ENCODE assay signal across 9 cellular contexts in the genomic region with DNA sequence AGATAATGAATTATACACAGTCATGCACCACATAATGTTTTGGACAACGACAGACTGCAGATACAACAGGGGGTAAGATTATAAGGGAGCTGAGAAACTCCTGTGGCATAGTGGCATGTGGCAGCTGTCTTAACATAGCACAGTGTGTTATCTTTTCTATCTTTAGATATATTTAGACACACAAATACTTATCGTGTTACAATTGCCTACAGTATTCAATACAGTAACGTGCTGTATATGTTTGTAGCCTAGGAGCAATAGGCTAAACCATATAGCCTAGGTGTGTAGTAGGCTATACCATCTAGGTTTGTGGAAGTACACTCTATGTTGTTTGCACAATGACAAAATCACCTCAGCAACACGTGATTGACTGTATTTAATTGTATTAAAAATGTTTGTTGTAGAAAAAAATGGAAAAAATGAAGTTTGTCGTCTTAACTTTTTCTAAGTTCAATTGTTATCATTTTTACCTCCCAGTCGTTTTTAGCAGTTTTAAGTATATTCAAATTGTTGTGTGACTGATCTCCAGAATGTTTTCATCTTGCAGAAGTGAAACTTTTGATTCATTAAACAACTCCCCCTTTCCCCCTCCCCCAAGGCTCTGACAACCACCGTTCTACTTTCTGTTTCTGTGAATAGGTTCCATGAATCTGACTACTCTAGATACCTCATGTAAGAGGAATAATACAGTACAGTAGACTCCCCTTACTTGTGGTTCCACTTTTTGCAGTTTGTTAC.
DNase-seq lines count a peak whose midpoint lies in the region; ATAC-seq and TF ChIP-seq lines count a peak whose summit lies in the region.
"Had no signal": no experiment of that assay in that cellular context is flagged by ENCODE, and none has a peak within 500 bp of the region (broad histone marks: within the 10 kb centered on the region; RNA-seq: fewer than 3 reads in every experiment).

No MANE protein-coding gene starts in this region.

- no peaks in the 10 kb centered on the region for H3K36me3 Mint-ChIP-seq in CD4-positive, alpha-beta T cell (ENCODE audit: low read depth)
- peaks cover 0 to 2% of the 10 kb centered on the region in 2 donors for H3K36me3 Mint-ChIP-seq in activated T-cell treated with anti-CD3 and anti-CD28 coated beads, Interleukin-2, amount 50 U/mL, for 72 hours (ENCODE audit: insufficient read depth in 2 of 2)

- intact Hi-C loops in CD4-positive, alpha-beta T cell (cut with DNase I, micrococcal nuclease): loop anchor here in 1 of 2 experiments (5.0 kb wide), 2 partner anchors 60 to 75 kb away; no protein-coding TSS in a partner anchor
- intact Hi-C loops in tibial artery (cut with DNase I; ENCODE audit: low total_unique reads): no loop called here

- no peaks in the 10 kb centered on the region for H3K27me3 Mint-ChIP-seq in CD4-positive, alpha-beta T cell
- no peaks in the 10 kb centered on the region for H3K27me3 Mint-ChIP-seq in activated T-cell treated with anti-CD3 and anti-CD28 coated beads, Interleukin-2, amount 50 U/mL, for 72 hours (ENCODE audit: low read depth)

- ATAC-seq in CD4-positive, alpha-beta T cell (ENCODE audit: poor library complexity): peak; percentile 79
- peak; percentile 85 for ATAC-seq in GM21390 (IDR thresholded peaks at IDR 0.05; ENCODE audit: unreplicated experiment)
- peak; percentile 92 to 94 for ATAC-seq in activated T-cell treated with anti-CD3 and anti-CD28 coated beads, Interleukin-2, amount 50 U/mL, for 72 hours (replicated peaks in 1 of 2)

- peak overlapping the region; percentile 78 for H3K27ac Mint-ChIP-seq in CD4-positive, alpha-beta T cell
- H3K27ac Mint-ChIP-seq in activated T-cell treated with anti-CD3 and anti-CD28 coated beads, Interleukin-2, amount 50 U/mL, for 72 hours: peak overlapping the region; percentile 83

- H3K4me1 Mint-ChIP-seq in CD4-positive, alpha-beta T cell (ENCODE audit: low read depth): peaks cover 54% of the 10 kb centered on the region
- peaks cover 54% of the 10 kb centered on the region for H3K4me1 Mint-ChIP-seq in activated T-cell treated with anti-CD3 and anti-CD28 coated beads, Interleukin-2, amount 50 U/mL, for 72 hours (ENCODE audit: low read depth)
- H3K4me1 Mint-ChIP-seq: neural crest cell had no signal

- no peak overlapping the region for H3K27ac ChIP-seq in CD4-positive, alpha-beta T cell (ENCODE audit: low read depth, low read length)
- H3K27ac ChIP-seq in tibial artery: no peak overlapping the region

- H3K4me3 ChIP-seq in tibial artery: no peak overlapping the region

- no peaks in the 10 kb centered on the region for H3K9me3 Mint-ChIP-seq in CD4-positive, alpha-beta T cell
- H3K9me3 Mint-ChIP-seq in activated T-cell treated with anti-CD3 and anti-CD28 coated beads, Interleukin-2, amount 50 U/mL, for 72 hours: peaks cover 0 to 3% of the 10 kb centered on the region in 2 donors
- H3K9me3 Mint-ChIP-seq: neural crest cell had no signal

- POLR2A ChIA-PET in CD4-positive, alpha-beta T cell (lab: Charles Lee): interaction anchor here (0.8 kb wide), 1 partner anchor 101 kb away, joined by 4 read pairs; no protein-coding TSS in a partner anchor

- H3K27me3 ChIP-seq in CD4-positive, alpha-beta T cell (ENCODE audit: control insufficient read depth, insufficient read depth, low read length): no peaks in the 10 kb centered on the region
- no peaks in the 10 kb centered on the region for H3K27me3 ChIP-seq in tibial artery

- DNase-seq in CD4-positive, alpha-beta T cell: peak in 9 of 10 experiments; percentile 9 to 45 (median 27)
- peak; percentile 39 for DNase-seq in LHCN-M2 (ENCODE audit: low read depth)
- peak; percentile 79 to 80 for DNase-seq in activated T-cell treated with anti-CD3 and anti-CD28 coated beads, Interleukin-2, amount 50 U/mL, for 72 hours
- DNase-seq in stimulated activated CD8-positive, alpha-beta memory T cell treated with anti-CD3 and anti-CD28 coated beads, Interleukin-12 subunit alpha, Interleukin-12 subunit beta, amount 100 ng/mL, for 24 hours (ENCODE audit: extremely low read depth): peak; percentile 46
- DNase-seq in GDM1 (lab: John Stamatoyannopoulos, UW): no peak
- no peak for DNase-seq in tibial artery
- no peak for DNase-seq in iPS-NIHi7 (ENCODE audit: extremely low spot score)

- H3K9me3 ChIP-seq in CD4-positive, alpha-beta T cell (ENCODE audit: control insufficient read depth, low read length): no peaks in the 10 kb centered on the region
- no peaks in the 10 kb centered on the region for H3K9me3 ChIP-seq in tibial artery

- no peak for TF ChIP-seq CTCF in CD4-positive, alpha-beta T cell (IDR thresholded peaks at IDR 0.05)
- TF ChIP-seq CTCF in tibial artery (IDR thresholded peaks at IDR 0.05): no peak

- H3K4me3 Mint-ChIP-seq in CD4-positive, alpha-beta T cell: peak overlapping the region; percentile 50
- H3K4me3 Mint-ChIP-seq in activated T-cell treated with anti-CD3 and anti-CD28 coated beads, Interleukin-2, amount 50 U/mL, for 72 hours: peak overlapping the region; percentile 54 to 58
- H3K4me3 Mint-ChIP-seq: neural crest cell had no signal

- no peaks in the 10 kb centered on the region for H3K36me3 ChIP-seq in tibial artery

- CTCF ChIA-PET in CD4-positive, alpha-beta T cell (lab: Charles Lee): no interaction called here

- H3K4me1 ChIP-seq in tibial artery: no peaks in the 10 kb centered on the region

Comparison
In these comparisons a context has a peak if more than half of its experiments do, and no peak if none do; other contexts are left out.
1. DNase-seq: peak in CD4-positive, alpha-beta T cell (9 of 10), LHCN-M2 (single experiment), activated T-cell treated with anti-CD3 and anti-CD28 coated beads, Interleukin-2, amount 50 U/mL, for 72 hours (2 of 2) and stimulated activated CD8-positive, alpha-beta memory T cell treated with anti-CD3 and anti-CD28 coated beads, Interleukin-12 subunit alpha, Interleukin-12 subunit beta, amount 100 ng/mL, for 24 hours (single experiment); none in GDM1 (single experiment), tibial artery (0 of 2) and iPS-NIHi7 (single experiment).
2. Peak in every context shown above with its lines, with median percentiles within 50 percentile points of each other: ATAC-seq.